Comparison of ENCODE assay signal across 1 cellular context in the genomic region with DNA sequence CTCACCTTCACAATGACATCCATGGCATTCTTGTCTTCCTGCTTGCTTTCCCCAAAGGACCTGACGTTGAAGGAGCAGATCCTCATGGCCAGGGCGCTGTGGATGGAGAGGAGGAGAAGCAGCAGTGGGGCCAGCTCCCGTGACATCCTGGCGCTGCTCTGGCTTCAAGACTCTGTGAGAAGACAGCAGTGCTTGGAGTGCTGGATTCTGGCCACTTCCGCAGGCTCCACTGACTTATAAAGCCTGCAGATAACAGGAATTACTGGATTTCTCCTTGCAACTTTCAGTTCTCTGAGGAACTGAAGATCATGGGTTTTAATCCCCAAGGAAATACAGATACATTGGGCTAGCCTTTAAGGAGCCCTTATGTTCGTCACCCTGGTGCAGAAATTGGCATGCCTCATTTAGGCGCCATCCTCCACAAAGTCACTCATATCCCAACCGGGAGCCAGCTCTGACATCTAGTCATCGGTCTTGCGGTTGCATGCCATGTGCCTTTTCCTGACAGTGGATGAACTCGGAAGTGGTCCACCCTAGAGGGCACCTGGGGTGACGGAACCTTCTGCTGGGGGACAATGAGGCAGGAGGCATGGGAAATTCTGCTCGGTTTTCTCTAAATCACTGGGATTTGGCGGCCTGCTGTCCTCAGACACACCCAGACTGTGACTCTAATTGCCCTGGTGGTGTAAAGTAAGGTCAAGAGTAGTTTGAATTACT.
TF ChIP-seq lines count a peak whose summit lies in the region.

A gene with protein sequence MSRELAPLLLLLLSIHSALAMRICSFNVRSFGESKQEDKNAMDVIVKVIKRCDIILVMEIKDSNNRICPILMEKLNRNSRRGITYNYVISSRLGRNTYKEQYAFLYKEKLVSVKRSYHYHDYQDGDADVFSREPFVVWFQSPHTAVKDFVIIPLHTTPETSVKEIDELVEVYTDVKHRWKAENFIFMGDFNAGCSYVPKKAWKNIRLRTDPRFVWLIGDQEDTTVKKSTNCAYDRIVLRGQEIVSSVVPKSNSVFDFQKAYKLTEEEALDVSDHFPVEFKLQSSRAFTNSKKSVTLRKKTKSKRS (minus strand): TSS at position 212 of the 717 bp plus-strand sequence. CDS start 66 bp downstream, at position 146.

TF ChIP-seq in GM23338, 12 proteins besides CTCF, POLR2A, EP300 and RAD21 (continued from another document):
- TF ChIP-seq, protein P1, sequence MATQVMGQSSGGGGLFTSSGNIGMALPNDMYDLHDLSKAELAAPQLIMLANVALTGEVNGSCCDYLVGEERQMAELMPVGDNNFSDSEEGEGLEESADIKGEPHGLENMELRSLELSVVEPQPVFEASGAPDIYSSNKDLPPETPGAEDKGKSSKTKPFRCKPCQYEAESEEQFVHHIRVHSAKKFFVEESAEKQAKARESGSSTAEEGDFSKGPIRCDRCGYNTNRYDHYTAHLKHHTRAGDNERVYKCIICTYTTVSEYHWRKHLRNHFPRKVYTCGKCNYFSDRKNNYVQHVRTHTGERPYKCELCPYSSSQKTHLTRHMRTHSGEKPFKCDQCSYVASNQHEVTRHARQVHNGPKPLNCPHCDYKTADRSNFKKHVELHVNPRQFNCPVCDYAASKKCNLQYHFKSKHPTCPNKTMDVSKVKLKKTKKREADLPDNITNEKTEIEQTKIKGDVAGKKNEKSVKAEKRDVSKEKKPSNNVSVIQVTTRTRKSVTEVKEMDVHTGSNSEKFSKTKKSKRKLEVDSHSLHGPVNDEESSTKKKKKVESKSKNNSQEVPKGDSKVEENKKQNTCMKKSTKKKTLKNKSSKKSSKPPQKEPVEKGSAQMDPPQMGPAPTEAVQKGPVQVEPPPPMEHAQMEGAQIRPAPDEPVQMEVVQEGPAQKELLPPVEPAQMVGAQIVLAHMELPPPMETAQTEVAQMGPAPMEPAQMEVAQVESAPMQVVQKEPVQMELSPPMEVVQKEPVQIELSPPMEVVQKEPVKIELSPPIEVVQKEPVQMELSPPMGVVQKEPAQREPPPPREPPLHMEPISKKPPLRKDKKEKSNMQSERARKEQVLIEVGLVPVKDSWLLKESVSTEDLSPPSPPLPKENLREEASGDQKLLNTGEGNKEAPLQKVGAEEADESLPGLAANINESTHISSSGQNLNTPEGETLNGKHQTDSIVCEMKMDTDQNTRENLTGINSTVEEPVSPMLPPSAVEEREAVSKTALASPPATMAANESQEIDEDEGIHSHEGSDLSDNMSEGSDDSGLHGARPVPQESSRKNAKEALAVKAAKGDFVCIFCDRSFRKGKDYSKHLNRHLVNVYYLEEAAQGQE (IDR thresholded peaks at IDR 0.05; ENCODE audit: unreplicated experiment): no peak
- TF ChIP-seq ZNF331 (CRISPR knock-in tag; IDR thresholded peaks at IDR 0.05; ENCODE audit: low read depth): no peak
- no peak for TF ChIP-seq ZNF114 (CRISPR knock-in tag; IDR thresholded peaks at IDR 0.05)
- no peak for TF ChIP-seq STAT1 (IDR thresholded peaks at IDR 0.05; ENCODE audit: unreplicated experiment)
- no peak for TF ChIP-seq JUNB (IDR thresholded peaks at IDR 0.05; ENCODE audit: unreplicated experiment)
- no peak for TF ChIP-seq POLR2AphosphoS5 (IDR thresholded peaks at IDR 0.05; ENCODE audit: low read depth)
- TF ChIP-seq, protein P2, sequence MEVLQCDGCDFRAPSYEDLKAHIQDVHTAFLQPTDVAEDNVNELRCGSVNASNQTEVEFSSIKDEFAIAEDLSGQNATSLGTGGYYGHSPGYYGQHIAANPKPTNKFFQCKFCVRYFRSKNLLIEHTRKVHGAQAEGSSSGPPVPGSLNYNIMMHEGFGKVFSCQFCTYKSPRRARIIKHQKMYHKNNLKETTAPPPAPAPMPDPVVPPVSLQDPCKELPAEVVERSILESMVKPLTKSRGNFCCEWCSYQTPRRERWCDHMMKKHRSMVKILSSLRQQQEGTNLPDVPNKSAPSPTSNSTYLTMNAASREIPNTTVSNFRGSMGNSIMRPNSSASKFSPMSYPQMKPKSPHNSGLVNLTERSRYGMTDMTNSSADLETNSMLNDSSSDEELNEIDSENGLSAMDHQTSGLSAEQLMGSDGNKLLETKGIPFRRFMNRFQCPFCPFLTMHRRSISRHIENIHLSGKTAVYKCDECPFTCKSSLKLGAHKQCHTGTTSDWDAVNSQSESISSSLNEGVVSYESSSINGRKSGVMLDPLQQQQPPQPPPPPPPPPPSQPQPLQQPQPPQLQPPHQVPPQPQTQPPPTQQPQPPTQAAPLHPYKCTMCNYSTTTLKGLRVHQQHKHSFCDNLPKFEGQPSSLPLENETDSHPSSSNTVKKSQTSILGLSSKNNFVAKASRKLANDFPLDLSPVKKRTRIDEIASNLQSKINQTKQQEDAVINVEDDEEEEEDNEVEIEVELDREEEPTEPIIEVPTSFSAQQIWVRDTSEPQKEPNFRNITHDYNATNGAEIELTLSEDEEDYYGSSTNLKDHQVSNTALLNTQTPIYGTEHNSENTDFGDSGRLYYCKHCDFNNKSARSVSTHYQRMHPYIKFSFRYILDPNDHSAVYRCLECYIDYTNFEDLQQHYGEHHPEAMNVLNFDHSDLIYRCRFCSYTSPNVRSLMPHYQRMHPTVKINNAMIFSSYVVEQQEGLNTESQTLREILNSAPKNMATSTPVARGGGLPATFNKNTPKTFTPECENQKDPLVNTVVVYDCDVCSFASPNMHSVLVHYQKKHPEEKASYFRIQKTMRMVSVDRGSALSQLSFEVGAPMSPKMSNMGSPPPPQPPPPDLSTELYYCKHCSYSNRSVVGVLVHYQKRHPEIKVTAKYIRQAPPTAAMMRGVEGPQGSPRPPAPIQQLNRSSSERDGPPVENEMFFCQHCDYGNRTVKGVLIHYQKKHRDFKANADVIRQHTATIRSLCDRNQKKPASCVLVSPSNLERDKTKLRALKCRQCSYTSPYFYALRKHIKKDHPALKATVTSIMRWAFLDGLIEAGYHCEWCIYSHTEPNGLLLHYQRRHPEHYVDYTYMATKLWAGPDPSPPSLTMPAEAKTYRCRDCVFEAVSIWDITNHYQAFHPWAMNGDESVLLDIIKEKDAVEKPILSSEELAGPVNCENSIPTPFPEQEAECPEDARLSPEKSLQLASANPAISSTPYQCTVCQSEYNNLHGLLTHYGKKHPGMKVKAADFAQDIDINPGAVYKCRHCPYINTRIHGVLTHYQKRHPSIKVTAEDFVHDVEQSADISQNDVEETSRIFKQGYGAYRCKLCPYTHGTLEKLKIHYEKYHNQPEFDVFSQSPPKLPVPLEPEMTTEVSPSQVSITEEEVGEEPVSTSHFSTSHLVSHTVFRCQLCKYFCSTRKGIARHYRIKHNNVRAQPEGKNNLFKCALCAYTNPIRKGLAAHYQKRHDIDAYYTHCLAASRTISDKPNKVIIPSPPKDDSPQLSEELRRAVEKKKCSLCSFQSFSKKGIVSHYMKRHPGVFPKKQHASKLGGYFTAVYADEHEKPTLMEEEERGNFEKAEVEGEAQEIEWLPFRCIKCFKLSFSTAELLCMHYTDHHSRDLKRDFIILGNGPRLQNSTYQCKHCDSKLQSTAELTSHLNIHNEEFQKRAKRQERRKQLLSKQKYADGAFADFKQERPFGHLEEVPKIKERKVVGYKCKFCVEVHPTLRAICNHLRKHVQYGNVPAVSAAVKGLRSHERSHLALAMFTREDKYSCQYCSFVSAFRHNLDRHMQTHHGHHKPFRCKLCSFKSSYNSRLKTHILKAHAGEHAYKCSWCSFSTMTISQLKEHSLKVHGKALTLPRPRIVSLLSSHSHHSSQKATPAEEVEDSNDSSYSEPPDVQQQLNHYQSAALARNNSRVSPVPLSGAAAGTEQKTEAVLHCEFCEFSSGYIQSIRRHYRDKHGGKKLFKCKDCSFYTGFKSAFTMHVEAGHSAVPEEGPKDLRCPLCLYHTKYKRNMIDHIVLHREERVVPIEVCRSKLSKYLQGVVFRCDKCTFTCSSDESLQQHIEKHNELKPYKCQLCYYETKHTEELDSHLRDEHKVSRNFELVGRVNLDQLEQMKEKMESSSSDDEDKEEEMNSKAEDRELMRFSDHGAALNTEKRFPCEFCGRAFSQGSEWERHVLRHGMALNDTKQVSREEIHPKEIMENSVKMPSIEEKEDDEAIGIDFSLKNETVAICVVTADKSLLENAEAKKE (CRISPR knock-in tag; IDR thresholded peaks at IDR 0.05): no peak
- TF ChIP-seq EZH2 (IDR thresholded peaks at IDR 0.05; ENCODE audit: low read depth, unreplicated experiment): no peak
- no peak for TF ChIP-seq NANOG (IDR thresholded peaks at IDR 0.05; ENCODE audit: borderline replicate concordance)
TF ChIP-seq in GM23338: peak in this region for 0.
